ENCODE assay signal across 19 cellular contexts in genomic region chr5:30698217-30698616, GRCh38.
DNase-seq lines count a peak whose midpoint lies in the region; ATAC-seq and TF ChIP-seq lines count a peak whose summit lies in the region.
"Had no signal": no experiment of that assay in that cellular context is flagged by ENCODE, and none has a peak within 500 bp of the region (broad histone marks: within the 10 kb centered on the region; RNA-seq: fewer than 3 reads in every experiment).

No MANE protein-coding gene starts in this region.

- H3K4me3 Mint-ChIP-seq in WTC11: no peak overlapping the region
- H3K4me3 Mint-ChIP-seq: B cell; CD4-positive, alpha-beta T cell; CD8-positive, alpha-beta T cell had no signal

- no peak overlapping the region; the same call in 1 of the 2 replicates for H3K27ac Mint-ChIP-seq in WTC11
- H3K27ac Mint-ChIP-seq: B cell; CD4-positive, alpha-beta T cell; CD8-positive, alpha-beta T cell had no signal

- no peak overlapping the region for H2BK15ac ChIP-seq in mesendoderm (replicated peaks; ENCODE audit: low read depth)

- intact Hi-C loops in Right ventricle myocardium inferior (cut with DNase I): no loop called here
- intact Hi-C loops in mammary epithelial cell (cut with micrococcal nuclease): no loop called here

- H2BK5ac ChIP-seq in mesendoderm (ENCODE audit: low read length): no peak overlapping the region

- H3K4me3 ChIP-seq in right atrium auricular region: no peak overlapping the region
- no peak overlapping the region for H3K4me3 ChIP-seq in mesendoderm (ENCODE audit: low read length)
- H3K4me3 ChIP-seq in mammary epithelial cell (replicated peaks in 1 of 3; ENCODE audit: insufficient read depth in 1 of 3, low read depth in 2 of 3, low read length in 3 of 3): no peak overlapping the region
- H3K4me3 ChIP-seq: A549; BLaER1 treated with 17β-estradiol and CSF1 and Interleukin-3, amounts not matched to agents 10 nM and 100 nM; GM12878 had no signal

- ATAC-seq in Right ventricle myocardium inferior: no peak
- ATAC-seq in WTC11: peak; percentile 60
- ATAC-seq: A549; CD8-positive, alpha-beta T cell; GM12878 had no signal

- no peaks in the 10 kb centered on the region for H3K27me3 ChIP-seq in right atrium auricular region
- no peaks in the 10 kb centered on the region for H3K27me3 ChIP-seq in mesendoderm (ENCODE audit: insufficient read depth, low read length, poor library complexity)
- no peaks in the 10 kb centered on the region for H3K27me3 ChIP-seq in mammary epithelial cell (ENCODE audit: insufficient read depth, low read length)
- H3K27me3 ChIP-seq: BLaER1 treated with 17β-estradiol and CSF1 and Interleukin-3, amounts not matched to agents 10 nM and 100 nM had no signal

- H3K27me3 Mint-ChIP-seq in WTC11 (ENCODE audit: low read depth): peaks cover 2% of the 10 kb centered on the region; the same call in 1 of the 2 replicates
- H3K27me3 Mint-ChIP-seq: B cell; CD4-positive, alpha-beta T cell had no signal

- WGBS in mesendoderm (ENCODE audit: extremely low coverage, insufficient coverage, low lambda C conversion rate): no CpG with 5 or more reads among the region's 4 CpGs
- 30% methylated on average over 4 of the region's 4 CpGs for WGBS in mammary epithelial cell (ENCODE audit: low coverage, missing lambda C conversion rate)

- peaks cover 17% of the 10 kb centered on the region for H3K4me1 Mint-ChIP-seq in WTC11
- H3K4me1 Mint-ChIP-seq: B cell had no signal

- H4K8ac ChIP-seq in mesendoderm (ENCODE audit: low read depth, low read length): no peak overlapping the region

- H3K18ac ChIP-seq in mesendoderm (ENCODE audit: low read length): no peak overlapping the region

- H3K4me2 ChIP-seq in mesendoderm (ENCODE audit: low read length): no peak overlapping the region
- no peak overlapping the region for H3K4me2 ChIP-seq in mammary epithelial cell (ENCODE audit: insufficient read depth, low read depth, low read length)
- H3K4me2 ChIP-seq: A549; BLaER1 treated with 17β-estradiol and CSF1 and Interleukin-3, amounts not matched to agents 10 nM and 100 nM had no signal

- H2AFZ ChIP-seq in mammary epithelial cell (ENCODE audit: low read depth, low read length): no peak overlapping the region

- no peaks in the 10 kb centered on the region for H4K20me1 ChIP-seq in mammary epithelial cell (ENCODE audit: insufficient read depth, low read length)
- H4K20me1 ChIP-seq: BLaER1 treated with 17β-estradiol and CSF1 and Interleukin-3, amounts not matched to agents 10 nM and 100 nM had no signal

- H3K4me1 ChIP-seq in right atrium auricular region (no peaks in the 10 kb centered on the region), mesendoderm (ENCODE audit: control insufficient read depth, low read depth, low read length) (no peaks in the 10 kb centered on the region), mammary epithelial cell (ENCODE audit: insufficient read depth, low read length) (no peaks in the 10 kb centered on the region)
- H3K4me1 ChIP-seq: A549; BLaER1 treated with 17β-estradiol and CSF1 and Interleukin-3, amounts not matched to agents 10 nM and 100 nM; Caco-2 had no signal

- H3K9ac ChIP-seq in mesendoderm (ENCODE audit: low read length) (no peak overlapping the region), mammary epithelial cell (ENCODE audit: insufficient read depth, low read length) (no peak overlapping the region)
- H3K9ac ChIP-seq: BLaER1 treated with 17β-estradiol and CSF1 and Interleukin-3, amounts not matched to agents 10 nM and 100 nM had no signal

- dilution Hi-C loops in mammary epithelial cell (cut with HindIII; ENCODE audit: low sequenced_read_pairs): no loop called here

- H2AK5ac ChIP-seq in mesendoderm (ENCODE audit: low read length): no peak overlapping the region

- H3K23ac ChIP-seq in mesendoderm (ENCODE audit: low read length): no peak overlapping the region

- POLR2A ChIA-PET in WTC11 (lab: Charles Lee): no interaction called here

- CTCF ChIA-PET in WTC11 (lab: Charles Lee): no interaction called here
- CTCF ChIA-PET in mammary epithelial cell (lab: Charles Lee; ENCODE audit: low non-redundant PET): no interaction called here

- H3K9me3 Mint-ChIP-seq in WTC11: peaks cover 60% of the 10 kb centered on the region

- H3K27ac ChIP-seq in right atrium auricular region: no peak overlapping the region
- H3K27ac ChIP-seq in mesendoderm (ENCODE audit: low read depth, low read length): no peak overlapping the region
- no peak overlapping the region for H3K27ac ChIP-seq in mammary epithelial cell (ENCODE audit: insufficient read depth, low read depth, low read length)
- H3K27ac ChIP-seq: 22Rv1; A549; BLaER1 treated with 17β-estradiol and CSF1 and Interleukin-3, amounts not matched to agents 10 nM and 100 nM; C4-2B had no signal

- BruUV-seq in mammary epithelial cell (replicated peaks; lab: Mats Ljungman, UMichigan): no TSS peak

- H3K36me3 ChIP-seq in right atrium auricular region (no peaks in the 10 kb centered on the region), mesendoderm (ENCODE audit: control insufficient read depth, insufficient read depth, low read length) (no peaks in the 10 kb centered on the region), mammary epithelial cell (ENCODE audit: insufficient read depth, low read length) (no peaks in the 10 kb centered on the region)
- H3K36me3 ChIP-seq: BLaER1 treated with 17β-estradiol and CSF1 and Interleukin-3, amounts not matched to agents 10 nM and 100 nM had no signal

- DNase-seq in Right ventricle myocardium inferior (ENCODE audit: missing footprints) (peak; percentile 46), right atrium auricular region (ENCODE audit: low spot score) (no peak), WTC11 (ENCODE audit: low spot score) (no peak), mesendoderm (peak; percentile 63), mammary epithelial cell (no peak)
- no peak for DNase-seq in activated effector memory CD4-positive, alpha-beta T cell treated with anti-CD3 and anti-CD28 coated beads, Interleukin-2, amount 50 U/mL, for 16 hours
- DNase-seq: AML-193; Caco-2; Calu3; CD4-positive, alpha-beta T cell; CD8-positive, alpha-beta T cell; DMS79 treated with DMSO at 0.1 percent for 48 hours; GDM1 had no signal

- H3K9me3 ChIP-seq in right atrium auricular region (peaks cover 0 to 3% of the 10 kb centered on the region in 2 donors), mammary epithelial cell (replicated peaks; ENCODE audit: insufficient read depth, low read length) (peaks cover 16% of the 10 kb centered on the region)
- H3K9me3 ChIP-seq: Caco-2 had no signal

- no peak overlapping the region for H4K5ac ChIP-seq in mesendoderm (ENCODE audit: low read length)

- no peak overlapping the region for H2BK120ac ChIP-seq in mesendoderm (ENCODE audit: low read depth, low read length)

- H3K4ac ChIP-seq in mesendoderm (ENCODE audit: low read depth, low read length): no peak overlapping the region

- H3K79me1 ChIP-seq in mesendoderm (ENCODE audit: low read length): no peaks in the 10 kb centered on the region

- in situ Hi-C loops in mammary epithelial cell (cut with MboI; ENCODE audit: low sequenced_read_pairs in 2 of 2): no loop called here

- no peak overlapping the region for H3K56ac ChIP-seq in mesendoderm (ENCODE audit: low read length)

- TF ChIP-seq CTCF in right atrium auricular region (IDR thresholded peaks at IDR 0.05) (no peak), WTC11 (IDR thresholded peaks at IDR 0.05) (no peak), mammary epithelial cell (conservative IDR thresholded peaks at IDR 0.05 in 1 of 2, IDR thresholded peaks at IDR 0.05 in 1 of 2; ENCODE audit: extremely low read depth in 1 of 2, insufficient read depth in 1 of 2, low read depth in 1 of 2, low read length in 2 of 2) (no peak)

- H3K79me2 ChIP-seq in mesendoderm (ENCODE audit: control insufficient read depth, insufficient read depth, low read length) (no peaks in the 10 kb centered on the region), mammary epithelial cell (ENCODE audit: insufficient read depth, low read length) (no peaks in the 10 kb centered on the region)

- H3K36me3 Mint-ChIP-seq in WTC11: peaks cover 44% of the 10 kb centered on the region
- H3K36me3 Mint-ChIP-seq: CD8-positive, alpha-beta T cell had no signal

TF ChIP-seq in WTC11, 78 proteins besides CTCF, POLR2A, EP300 and RAD21:
- no peak for TF ChIP-seq ELF4 (CRISPR knock-in tag; IDR thresholded peaks at IDR 0.05; ENCODE audit: low read depth)

Comparison
In these comparisons a context has a peak if more than half of its experiments do, and no peak if none do; other contexts are left out.
1. DNase-seq: peak in Right ventricle myocardium inferior (single experiment) and mesendoderm (single experiment); none in right atrium auricular region (single experiment), WTC11 (single experiment), mammary epithelial cell (single experiment) and activated effector memory CD4-positive, alpha-beta T cell treated with anti-CD3 and anti-CD28 coated beads, Interleukin-2, amount 50 U/mL, for 16 hours (single experiment).